8 cellular contexts compared by ENCODE assay signal in genomic region chr20:35307666-35308653, GRCh38. TPM values are rescaled to one million over a fixed set of nuclear protein-coding genes. Genes with fewer than 3 reads are reported as not detected.
DNase-seq lines count a peak whose midpoint lies in the region; ATAC-seq and TF ChIP-seq lines count a peak whose summit lies in the region.

No MANE protein-coding gene starts in this region.

- H3K4me1 Mint-ChIP-seq in chondrocyte (ENCODE audit: low read depth) = peaks cover 89% of the 10 kb centered on the region

- no peak for TF ChIP-seq CTCF in NB4 (IDR thresholded peaks at IDR 0.05; ENCODE audit: low read depth, low read length)
- no peak for TF ChIP-seq CTCF in chondrocyte (IDR thresholded peaks at IDR 0.05)

- no peaks in the 10 kb centered on the region for H3K27me3 Mint-ChIP-seq in chondrocyte (ENCODE audit: low read depth)

- no peaks in the 10 kb centered on the region for H3K36me3 Mint-ChIP-seq in chondrocyte (ENCODE audit: low read depth)

- H3K4me3 Mint-ChIP-seq in chondrocyte (ENCODE audit: unreplicated experiment) = no peak overlapping the region

- ATAC-seq in GM18517 (IDR thresholded peaks at IDR 0.05; ENCODE audit: unreplicated experiment) = no peak
- ATAC-seq in GM21526 (IDR thresholded peaks at IDR 0.05; ENCODE audit: low FRiP score, unreplicated experiment) = no peak

- no peak overlapping the region for H3K4me3 ChIP-seq in NB4 (ENCODE audit: low read depth, low read length)

- no peak for TF ChIP-seq POLR2A in NB4 (IDR thresholded peaks at IDR 0.05; ENCODE audit: extremely low read depth, insufficient read length)

- no peaks in the 10 kb centered on the region for H3K9me3 Mint-ChIP-seq in chondrocyte (ENCODE audit: low read depth)

- DNase-seq in AG08396 (ENCODE audit: low spot score) (peak; percentile 45), NB4 (ENCODE audit: low read depth) (peak; percentile 48), chondrocyte (ENCODE audit: low spot score) (no peak), medulla oblongata (ENCODE audit: extremely low spot score) (peak; percentile 65), NCI-H774 (lab: John Stamatoyannopoulos, UW) (no peak), NCI-H146 (lab: John Stamatoyannopoulos, UW) (no peak)

- peak overlapping the region; percentile 99 for H3K27ac Mint-ChIP-seq in chondrocyte (ENCODE audit: unreplicated experiment)

RNA-seq across cellular contexts. Expression of gene FAM83C, which starts 15.7 kb away (rescaled TPM):
- not detected in 3 replicates for total RNA-seq in chondrocyte

RNA-seq across cellular contexts. Expression of gene EIF6, which starts 23.4 kb away (rescaled TPM):
- 117 to 125 TPM (median 123 TPM) in 3 replicates for total RNA-seq in chondrocyte

RNA-seq across cellular contexts. Expression of gene MMP24OS, which starts 30.0 kb away (rescaled TPM):
- total RNA-seq in chondrocyte = 89.8 to 94.6 TPM (median 91.5 TPM) in 3 replicates

Comparison
In these comparisons a context has a peak if more than half of its experiments do, and no peak if none do; other contexts are left out.
1. DNase-seq: peak in AG08396 (single experiment), NB4 (single experiment) and medulla oblongata (single experiment); none in chondrocyte (single experiment), NCI-H774 (single experiment) and NCI-H146 (single experiment).